ENCODE assay signal across 10 cellular contexts in genomic region chr7:129845972-129846327, GRCh38.
DNase-seq lines count a peak whose midpoint lies in the region; TF ChIP-seq lines count a peak whose summit lies in the region.
"Had no signal": no experiment of that assay in that cellular context is flagged by ENCODE, and none has a peak within 500 bp of the region (broad histone marks: within the 10 kb centered on the region; RNA-seq: fewer than 3 reads in every experiment).

No MANE protein-coding gene starts in this region.

- H3K4me3 ChIP-seq in AG04449 (ENCODE audit: low read depth, low read length) (no peak overlapping the region), adrenal gland (no peak overlapping the region), kidney epithelial cell (ENCODE audit: low read depth, low read length) (no peak overlapping the region)

- DNase-seq in AG04449 (ENCODE audit: low read depth, low spot score) (peak; percentile 40), HCEC 1CT (peak; percentile 93), adrenal gland (no peak), kidney epithelial cell (ENCODE audit: low read depth) (peak; percentile 81), NCI-H1105 (lab: John Stamatoyannopoulos, UW) (no peak), RPMI8226 (no peak), SK-N-DZ (ENCODE audit: low spot score) (no peak)
- no peak for DNase-seq in activated T-cell treated with anti-CD3 and anti-CD28 coated beads, Interleukin-2, amount 50 U/mL, for 1 hour
- DNase-seq: NCI-H510A, posterior cingulate gyrus had no signal

- no peaks in the 10 kb centered on the region for H3K27me3 ChIP-seq in adrenal gland
- no peaks in the 10 kb centered on the region for H3K27me3 ChIP-seq in kidney epithelial cell (ENCODE audit: control insufficient read depth, insufficient read depth, low read length)

- CTCF ChIA-PET in AG04449 (lab: Yijun Ruan, JAX): interaction anchor here (0.9 to 2.3 kb wide), 4 partner anchors 8 to 16 kb away, joined by 3 to 5 read pairs (median 4); no protein-coding TSS in a partner anchor

- TF ChIP-seq CTCF in AG04449 (IDR thresholded peaks at IDR 0.05; ENCODE audit: insufficient read depth, low read length, missing control alignments) (no peak), adrenal gland (IDR thresholded peaks at IDR 0.05) (no peak), kidney epithelial cell (IDR thresholded peaks at IDR 0.05; ENCODE audit: insufficient read depth, low read length, poor library complexity, severe bottlenecking) (no peak)

- POLR2A ChIA-PET in AG04449 (lab: Yijun Ruan, JAX): interaction anchor here (1.1 to 1.7 kb wide), 3 partner anchors 9 to 20 kb away, joined by 3 to 6 read pairs (median 4); no protein-coding TSS in a partner anchor

- peaks cover 35 to 73% of the 10 kb centered on the region in 2 donors for H3K4me1 ChIP-seq in adrenal gland (replicated peaks in 1 of 2)

- peak overlapping the region in 3 of 5 donors; percentile 56 to 77 (median 69) for H3K27ac ChIP-seq in adrenal gland

- TF ChIP-seq POLR2A in adrenal gland (IDR thresholded peaks at IDR 0.05): no peak

- 43 to 88% (median 66%) methylated on average over 1 of the region's 1 CpG for WGBS in adrenal gland, 4 donors

- intact Hi-C loops in adrenal gland (cut with DNase I): no loop called here

- H3K36me3 ChIP-seq in adrenal gland (replicated peaks in 1 of 2) (no peaks in the 10 kb centered on the region), kidney epithelial cell (ENCODE audit: control insufficient read depth, insufficient read depth, low read length) (no peaks in the 10 kb centered on the region)

- H3K9me3 ChIP-seq in adrenal gland (replicated peaks in 1 of 3): no peaks in the 10 kb centered on the region

Comparison
In these comparisons a context has a peak if more than half of its experiments do, and no peak if none do; other contexts are left out.
1. DNase-seq: peak in AG04449 (single experiment), HCEC 1CT (single experiment) and kidney epithelial cell (single experiment); none in adrenal gland (0 of 7), NCI-H1105 (single experiment), RPMI8226 (single experiment), SK-N-DZ (single experiment) and activated T-cell treated with anti-CD3 and anti-CD28 coated beads, Interleukin-2, amount 50 U/mL, for 1 hour (single experiment).